ENCODE assay signal across 10 cellular contexts in the genomic region with DNA sequence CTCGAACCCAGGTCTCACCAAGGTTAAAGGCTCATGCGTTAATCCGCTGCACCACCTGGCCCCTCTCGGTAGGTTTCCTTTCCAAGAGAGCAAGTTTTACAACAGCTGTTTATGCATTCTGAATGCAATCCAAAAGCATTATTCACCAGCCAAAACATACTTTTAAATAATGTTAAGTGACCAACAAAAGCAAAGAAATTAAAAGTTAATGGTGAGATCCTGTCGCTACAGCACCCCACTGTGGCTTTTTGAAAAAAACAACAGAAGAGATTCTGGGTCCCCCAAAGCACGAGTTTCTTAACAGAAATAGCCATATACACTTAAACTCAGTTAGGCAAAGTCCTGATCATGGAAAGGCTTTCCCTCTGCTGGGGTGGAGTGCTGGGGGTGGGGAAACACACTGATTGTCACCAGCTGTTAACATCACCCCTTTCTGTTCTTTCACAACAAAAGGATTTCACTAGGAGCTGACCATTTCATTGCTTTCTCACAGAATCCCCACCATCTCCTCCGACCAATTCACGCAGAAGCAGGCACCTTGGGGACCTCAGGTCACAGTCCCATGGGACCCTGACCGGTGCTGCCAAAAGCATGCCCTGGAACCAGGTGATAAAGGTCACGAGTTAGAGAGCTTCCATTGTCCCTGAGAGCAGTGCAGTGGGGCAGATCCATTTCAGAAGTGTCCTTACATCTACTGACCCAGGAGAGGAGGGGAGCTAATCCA. TPM values are rescaled to one million over a fixed set of nuclear protein-coding genes. Genes with fewer than 3 reads are reported as not detected.
DNase-seq lines count a peak whose midpoint lies in the region; ATAC-seq and TF ChIP-seq lines count a peak whose summit lies in the region.
"Had no signal": no experiment of that assay in that cellular context is flagged by ENCODE, and none has a peak within 500 bp of the region (broad histone marks: within the 10 kb centered on the region; RNA-seq: fewer than 3 reads in every experiment).

No MANE protein-coding gene starts in this region.

- H3K9me3 Mint-ChIP-seq in memory B cell, result no peaks in the 10 kb centered on the region
- H3K9me3 Mint-ChIP-seq: stimulated activated naive CD8-positive, alpha-beta T cell treated with anti-CD3 and anti-CD28 coated beads, Interleukin-15, amount 100 ng/mL, for 72 hours had no signal

- H3K27me3 Mint-ChIP-seq in memory B cell, result no peaks in the 10 kb centered on the region
- H3K27me3 Mint-ChIP-seq: stimulated activated naive CD8-positive, alpha-beta T cell treated with anti-CD3 and anti-CD28 coated beads, Interleukin-15, amount 100 ng/mL, for 72 hours had no signal

- H3K27ac Mint-ChIP-seq in memory B cell, result peak overlapping the region; percentile 89
- H3K27ac Mint-ChIP-seq: stimulated activated naive CD8-positive, alpha-beta T cell treated with anti-CD3 and anti-CD28 coated beads, Interleukin-15, amount 100 ng/mL, for 72 hours had no signal

- TF ChIP-seq CTCF in liver (IDR thresholded peaks at IDR 0.05; ENCODE audit: low read depth, low read length, missing input control), result no peak
- TF ChIP-seq CTCF in right lobe of liver (IDR thresholded peaks at IDR 0.05), result no peak

- ATAC-seq in right lobe of liver (no peak), memory B cell (ENCODE audit: low read depth) (no peak), HG03571 (IDR thresholded peaks at IDR 0.05; ENCODE audit: unreplicated experiment) (no peak), GM19351 (IDR thresholded peaks at IDR 0.05; ENCODE audit: unreplicated experiment) (no peak), HG03135 (IDR thresholded peaks at IDR 0.05; ENCODE audit: unreplicated experiment) (no peak)
- ATAC-seq: stimulated activated naive CD8-positive, alpha-beta T cell treated with anti-CD3 and anti-CD28 coated beads, Interleukin-15, amount 100 ng/mL, for 72 hours had no signal

- H3K36me3 Mint-ChIP-seq in memory B cell, result peaks cover 19% of the 10 kb centered on the region

- H3K27ac ChIP-seq in liver (ENCODE audit: low read depth in 1 of 2, low read length in 2 of 2) (no peak overlapping the region), right lobe of liver (no peak overlapping the region)

- H3K4me1 Mint-ChIP-seq in memory B cell, result peaks cover 30% of the 10 kb centered on the region

- no peaks in the 10 kb centered on the region for H3K27me3 ChIP-seq in liver (ENCODE audit: control insufficient read depth in 4 of 4, insufficient read depth in 4 of 4, low read length in 3 of 4)
- H3K27me3 ChIP-seq in right lobe of liver, result no peaks in the 10 kb centered on the region

- no peaks in the 10 kb centered on the region for H3K9me3 ChIP-seq in liver (ENCODE audit: control insufficient read depth in 4 of 4, low read length in 3 of 4)
- H3K9me3 ChIP-seq in right lobe of liver, result no peaks in the 10 kb centered on the region

- DNase-seq in right lobe of liver (no peak), dermis microvascular lymphatic vessel endothelial cell (ENCODE audit: low read depth in 2 of 2) (peak; percentile 44 to 55), memory B cell (ENCODE audit: low spot score in 2 of 2) (no peak)
- DNase-seq in activated effector memory CD4-positive, alpha-beta T cell treated with Interleukin-2 at 50 U/mL for 16 hours, result no peak
- DNase-seq: NCI-H2171; stimulated activated naive CD8-positive, alpha-beta T cell treated with anti-CD3 and anti-CD28 coated beads, Interleukin-15, amount 100 ng/mL, for 72 hours had no signal

- peak; percentile 25 to 34 for TF ChIP-seq RAD21 in liver (IDR thresholded peaks at IDR 0.05)

- no peak for TF ChIP-seq POLR2A in right lobe of liver (IDR thresholded peaks at IDR 0.05)

- no peak overlapping the region for H3K9ac ChIP-seq in liver (ENCODE audit: low read depth in 1 of 2, low read length in 2 of 2)

- intact Hi-C loops in right lobe of liver (cut with DNase I), result no loop called here

- H3K4me3 ChIP-seq in liver (ENCODE audit: low read depth in 1 of 3, low read length in 3 of 3), result no peak overlapping the region
- no peak overlapping the region for H3K4me3 ChIP-seq in right lobe of liver

- H3K4me3 Mint-ChIP-seq in memory B cell, result no peak overlapping the region
- H3K4me3 Mint-ChIP-seq: stimulated activated naive CD8-positive, alpha-beta T cell treated with anti-CD3 and anti-CD28 coated beads, Interleukin-15, amount 100 ng/mL, for 72 hours had no signal

- H3K36me3 ChIP-seq in liver (ENCODE audit: control insufficient read depth in 4 of 4, insufficient read depth in 3 of 4, low read depth in 1 of 4, low read length in 3 of 4) (no peaks in the 10 kb centered on the region), right lobe of liver (no peaks in the 10 kb centered on the region)

- no peaks in the 10 kb centered on the region for H3K4me1 ChIP-seq in liver (ENCODE audit: control insufficient read depth in 4 of 4, insufficient read depth in 4 of 4, low read length in 3 of 4)
- no peaks in the 10 kb centered on the region for H3K4me1 ChIP-seq in right lobe of liver

- 71% methylated on average over 10 of the region's 10 CpGs for WGBS in liver
- 49% methylated on average over 10 of the region's 10 CpGs for WGBS in right lobe of liver (ENCODE audit: insufficient coverage, low coverage, low lambda C conversion rate, missing lambda C conversion rate)

TF ChIP-seq in liver, 16 proteins besides CTCF, POLR2A, EP300 and RAD21:
- TF ChIP-seq RXRA (IDR thresholded peaks at IDR 0.05), result no peak
TF ChIP-seq in liver: peak in this region for 0.

RNA-seq across cellular contexts. Expression of a gene that starts 51.2 kb away (rescaled TPM):
- 1 to 10 TPM; 1.7 to 2.9 TPM for total RNA-seq in liver
- under 1 TPM; 0.46 to 0.72 TPM for polyA plus RNA-seq in liver
- total RNA-seq in right lobe of liver, result 1 to 10 TPM in 1 of 6 experiments, under 1 TPM in 5; 0.28 to 1.6 (median 0.68) TPM
- 1.3 and 2.4 TPM in 2 replicates for total RNA-seq in dermis microvascular lymphatic vessel endothelial cell

Comparison
In these comparisons a context has a peak if more than half of its experiments do, and no peak if none do; other contexts are left out.
1. DNase-seq: peak in dermis microvascular lymphatic vessel endothelial cell (2 of 2); none in right lobe of liver (0 of 3), memory B cell (0 of 2) and activated effector memory CD4-positive, alpha-beta T cell treated with Interleukin-2 at 50 U/mL for 16 hours (single experiment).